17 cellular contexts compared by ENCODE assay signal in genomic region chr1:37143818-37144217, GRCh38.
"Had no signal": no experiment of that assay in that cellular context is flagged by ENCODE, and none has a peak within 500 bp of the region (broad histone marks: within the 10 kb centered on the region; RNA-seq: fewer than 3 reads in every experiment).

No MANE protein-coding gene starts in this region.

- H3K4me1 Mint-ChIP-seq: activated naive CD4-positive, alpha-beta T cell treated with anti-CD3 and anti-CD28 coated beads, Interleukin-2, amount 50 U/mL, for 24 hours; stimulated activated effector memory CD8-positive, alpha-beta T cell treated with anti-CD3 and anti-CD28 coated beads, Interleukin-12 subunit alpha, Interleukin-12 subunit beta, amount 100 ng/mL, for 72 hours; T-cell had no signal

- DNase-seq: activated CD4-positive, alpha-beta T cell treated with anti-CD3 and anti-CD28 coated beads, Interleukin-2, amount 50 U/mL, for 48 hours; activated effector memory CD4-positive, alpha-beta T cell treated with anti-CD3 and anti-CD28 coated beads, Interleukin-2, amount 50 U/mL, for 16 hours; adrenal gland; dorsolateral prefrontal cortex; kidney glomerular epithelial cell; lower lobe of right lung; midbrain; pancreas; T-cell; T1000; thyroid gland had no signal

- H3K9me3 Mint-ChIP-seq: activated naive CD4-positive, alpha-beta T cell treated with anti-CD3 and anti-CD28 coated beads, Interleukin-2, amount 50 U/mL, for 24 hours; neural crest cell; stimulated activated effector memory CD8-positive, alpha-beta T cell treated with anti-CD3 and anti-CD28 coated beads, Interleukin-12 subunit alpha, Interleukin-12 subunit beta, amount 100 ng/mL, for 72 hours; T-cell had no signal

- H3K27me3 ChIP-seq: adrenal gland, dorsolateral prefrontal cortex, pancreas, thyroid gland had no signal

- H3K27ac Mint-ChIP-seq: activated naive CD4-positive, alpha-beta T cell treated with anti-CD3 and anti-CD28 coated beads, Interleukin-2, amount 50 U/mL, for 24 hours; stimulated activated effector memory CD8-positive, alpha-beta T cell treated with anti-CD3 and anti-CD28 coated beads, Interleukin-12 subunit alpha, Interleukin-12 subunit beta, amount 100 ng/mL, for 72 hours; T-cell had no signal

- H3K9me3 ChIP-seq: adrenal gland, lower lobe of right lung, pancreas, thyroid gland had no signal

- H3K27ac ChIP-seq: adrenal gland, cardiac muscle cell, dorsolateral prefrontal cortex, lower lobe of right lung, pancreas, thyroid gland, VCaP had no signal

- H3K4me3 ChIP-seq: adrenal gland, cardiac muscle cell, dorsolateral prefrontal cortex, lower lobe of right lung, pancreas, thyroid gland had no signal

- H3K36me3 ChIP-seq: adrenal gland, cardiac muscle cell, lower lobe of right lung, pancreas, thyroid gland had no signal

- H3K4me1 ChIP-seq: adrenal gland, lower lobe of right lung, pancreas, thyroid gland had no signal

- H3K4me3 Mint-ChIP-seq: activated naive CD4-positive, alpha-beta T cell treated with anti-CD3 and anti-CD28 coated beads, Interleukin-2, amount 50 U/mL, for 24 hours; neural crest cell; stimulated activated effector memory CD8-positive, alpha-beta T cell treated with anti-CD3 and anti-CD28 coated beads, Interleukin-12 subunit alpha, Interleukin-12 subunit beta, amount 100 ng/mL, for 72 hours; T-cell had no signal

- ATAC-seq: esophagus mucosa; lower lobe of right lung; pancreas; stimulated activated effector memory CD8-positive, alpha-beta T cell treated with anti-CD3 and anti-CD28 coated beads, Interleukin-12 subunit alpha, Interleukin-12 subunit beta, amount 100 ng/mL, for 72 hours; T-cell had no signal

- H3K36me3 Mint-ChIP-seq: activated naive CD4-positive, alpha-beta T cell treated with anti-CD3 and anti-CD28 coated beads, Interleukin-2, amount 50 U/mL, for 24 hours; stimulated activated effector memory CD8-positive, alpha-beta T cell treated with anti-CD3 and anti-CD28 coated beads, Interleukin-12 subunit alpha, Interleukin-12 subunit beta, amount 100 ng/mL, for 72 hours; T-cell had no signal
